Comparison of ENCODE assay signal across 4 cellular contexts in the genomic region with DNA sequence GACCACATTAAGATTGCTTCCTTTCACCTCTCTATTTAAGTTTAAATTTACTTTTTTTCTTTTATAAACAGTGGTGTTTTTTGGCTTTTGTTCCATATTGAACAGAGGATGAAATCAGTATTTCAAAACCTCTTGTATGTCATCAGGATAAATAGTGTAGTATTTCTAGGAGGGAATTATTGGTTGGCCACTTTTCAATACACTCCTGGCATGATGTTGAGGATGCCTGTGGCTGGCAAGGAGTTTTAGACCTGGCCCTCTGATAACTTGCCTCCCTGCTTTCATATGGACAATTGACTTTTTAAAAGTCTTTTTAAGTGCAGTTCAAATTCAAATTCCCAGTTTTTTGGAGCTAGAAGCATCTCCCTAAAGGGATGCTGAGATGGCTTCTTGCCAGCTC.
"Had no signal": no experiment of that assay in that cellular context is flagged by ENCODE, and none has a peak within 500 bp of the region (broad histone marks: within the 10 kb centered on the region; RNA-seq: fewer than 3 reads in every experiment).

No MANE protein-coding gene starts in this region.

- H3K4me3 ChIP-seq: GM23338 had no signal

- ATAC-seq: GM23338 had no signal

- DNase-seq: H9, HCEC 1CT, KBM-7 had no signal
